1 cellular context compared by ENCODE assay signal in genomic region chr2:86775323-86775722, GRCh38.
TF ChIP-seq lines count a peak whose summit lies in the region.

No MANE protein-coding gene starts in this region.

TF ChIP-seq in endothelial cell of umbilical vein, 7 proteins besides CTCF, POLR2A, EP300 and RAD21 (continued from another document):
- TF ChIP-seq FOS (IDR thresholded peaks at IDR 0.05; ENCODE audit: borderline replicate concordance, insufficient read depth, low read length) (no peak), EZH2 (IDR thresholded peaks at IDR 0.05; ENCODE audit: borderline replicate concordance, low read depth, low read length, severe bottlenecking) (no peak)
